11 cellular contexts compared by ENCODE assay signal in genomic region chr22:36322602-36322915, GRCh38.
DNase-seq lines count a peak whose midpoint lies in the region; ATAC-seq, FAIRE-seq and TF ChIP-seq lines count a peak whose summit lies in the region.
"Had no signal": no experiment of that assay in that cellular context is flagged by ENCODE, and none has a peak within 500 bp of the region (broad histone marks: within the 10 kb centered on the region; RNA-seq: fewer than 3 reads in every experiment).

No MANE protein-coding gene starts in this region.

- 60% methylated on average over 3 of the region's 11 CpGs for WGBS in right lobe of liver (ENCODE audit: insufficient coverage, low coverage, low lambda C conversion rate, missing lambda C conversion rate)
- 100% methylated on average over 4 of the region's 11 CpGs for WGBS in HepG2 (ENCODE audit: low lambda C conversion rate)
- 76 to 83% methylated on average over 2 to 8 of the region's 11 CpGs for WGBS in esophagus squamous epithelium, 2 donors
- 74 to 82% (median 80%) methylated on average over 11 of the region's 11 CpGs for WGBS in psoas muscle, 3 donors

- CTCF ChIA-PET in HepG2 (lab: Yijun Ruan, JAX; ENCODE audit: low intra/inter-chr PET ratio, low total read pairs) = no interaction called here

- POLR2A ChIA-PET in HepG2 (lab: Yijun Ruan, JAX) = no interaction called here

- no peak for TF ChIP-seq RAD21 in HepG2 (CRISPR knock-in tag; IDR thresholded peaks at IDR 0.05)

- DNase-seq in right lobe of liver (no peak), HepG2 (ENCODE audit: low spot score) (no peak), esophagus squamous epithelium (lab: John Stamatoyannopoulos, UW) (no peak), psoas muscle (no peak), vagina (ENCODE audit: extremely low spot score in 2 of 2) (no peak), NCI-H1436 (lab: John Stamatoyannopoulos, UW) (no peak)
- no peak for DNase-seq in stimulated activated CD8-positive, alpha-beta memory T cell treated with anti-CD3 and anti-CD28 coated beads, Interleukin-4, amount 100 ng/mL, for 48 hours
- DNase-seq: activated T-cell treated with anti-CD3 and anti-CD28 coated beads, Interleukin-2, amount 50 U/mL, for 48 hours; H9; NCI-H1105 had no signal

- TF ChIP-seq CTCF in right lobe of liver (IDR thresholded peaks at IDR 0.05) (no peak), HepG2 (CRISPR knock-in tag; IDR thresholded peaks at IDR 0.05) (no peak), esophagus squamous epithelium (IDR thresholded peaks at IDR 0.05) (no peak), psoas muscle (IDR thresholded peaks at IDR 0.05) (no peak), vagina (IDR thresholded peaks at IDR 0.05) (no peak)

- H3K9me3 ChIP-seq in right lobe of liver (no peaks in the 10 kb centered on the region), HepG2 (ENCODE audit: low read length) (no peaks in the 10 kb centered on the region), esophagus squamous epithelium (no peaks in the 10 kb centered on the region), psoas muscle (no peaks in the 10 kb centered on the region), vagina (no peaks in the 10 kb centered on the region)

- H3K79me2 ChIP-seq in HepG2 (ENCODE audit: insufficient read depth, low read length) = no peaks in the 10 kb centered on the region

- FAIRE-seq in HepG2 (lab: Jason Lieb, UNC) = no peak

- H4K20me1 ChIP-seq in HepG2 (ENCODE audit: insufficient read depth, low read length) = no peaks in the 10 kb centered on the region

- in situ Hi-C loops in HepG2 (cut with HindIII; ENCODE audit: extremely low pct_ligation_motif_present, low pct_unique_long_range_greater_than_20kb) = no loop called here

- no peak for TF ChIP-seq POLR2A in right lobe of liver (IDR thresholded peaks at IDR 0.05)
- no peak for TF ChIP-seq POLR2A in HepG2 (IDR thresholded peaks at IDR 0.05; ENCODE audit: insufficient read depth in 1 of 2, low read depth in 2 of 2, low read length in 2 of 2)
- TF ChIP-seq POLR2A in esophagus squamous epithelium (IDR thresholded peaks at IDR 0.05) = no peak
- TF ChIP-seq POLR2A in vagina (IDR thresholded peaks at IDR 0.05) = no peak

- H3K4me2 ChIP-seq in HepG2 (ENCODE audit: low read depth, low read length) = no peak overlapping the region

- TF ChIP-seq EP300 in HepG2 (IDR thresholded peaks at IDR 0.05; ENCODE audit: low read depth in 2 of 2, low read length in 2 of 2) = no peak
- no peak for TF ChIP-seq EP300 in HepG2 (CRISPR knock-in tag; IDR thresholded peaks at IDR 0.05; ENCODE audit: borderline replicate concordance)

- H3K4me3 ChIP-seq in right lobe of liver (no peak overlapping the region), HepG2 (replicated peaks in 1 of 3; ENCODE audit: insufficient read depth in 1 of 3, low read depth in 2 of 3, low read length in 3 of 3) (no peak overlapping the region), esophagus squamous epithelium (no peak overlapping the region), psoas muscle (no peak overlapping the region), vagina (no peak overlapping the region)

- H3K36me3 ChIP-seq in right lobe of liver = peaks cover 38 to 91% (median 64%) of the 10 kb centered on the region in 4 donors
- H3K36me3 ChIP-seq in HepG2 (replicated peaks in 1 of 2; ENCODE audit: control insufficient read depth in 1 of 2, insufficient read depth in 2 of 2, low read length in 2 of 2) = peaks cover 63 to 96% of the 10 kb centered on the region in 2 experiments
- peaks cover 57 to 98% (median 68%) of the 10 kb centered on the region in 3 donors for H3K36me3 ChIP-seq in esophagus squamous epithelium
- peaks cover 0 to 100% of the 10 kb centered on the region in 2 donors for H3K36me3 ChIP-seq in psoas muscle (ENCODE audit: insufficient read depth in 1 of 2, low read depth in 1 of 2)
- H3K36me3 ChIP-seq in vagina = peaks cover 0 to 82% of the 10 kb centered on the region in 2 donors

- H2AFZ ChIP-seq in HepG2 (ENCODE audit: low read length) = no peak overlapping the region

- H3K27ac ChIP-seq in right lobe of liver (peak overlapping the region; percentile 2 to 71 (median 66)), HepG2 (ENCODE audit: extremely low read length, insufficient read depth, low read length) (no peak overlapping the region), esophagus squamous epithelium (peak overlapping the region; percentile 92 to 100 (median 98)), psoas muscle (peak overlapping the region; percentile 86), vagina (peak overlapping the region; percentile 97)

- H3K27me3 ChIP-seq in right lobe of liver = no peaks in the 10 kb centered on the region
- no peaks in the 10 kb centered on the region for H3K27me3 ChIP-seq in HepG2 (ENCODE audit: control insufficient read depth in 1 of 2, insufficient read depth in 2 of 2, low read length in 2 of 2)
- H3K27me3 ChIP-seq in esophagus squamous epithelium = no peaks in the 10 kb centered on the region
- H3K27me3 ChIP-seq in psoas muscle (ENCODE audit: insufficient read depth in 3 of 3, low read length in 2 of 3) = no peaks in the 10 kb centered on the region
- no peaks in the 10 kb centered on the region for H3K27me3 ChIP-seq in vagina

- H3K4me1 ChIP-seq in right lobe of liver (peaks cover 0 to 20% (median 8%) of the 10 kb centered on the region in 4 donors), HepG2 (ENCODE audit: insufficient read depth, low read length) (peaks cover 13% of the 10 kb centered on the region), esophagus squamous epithelium (peaks cover 28 to 88% (median 49%) of the 10 kb centered on the region in 3 donors), psoas muscle (peaks cover 48% of the 10 kb centered on the region), vagina (peaks cover 48% of the 10 kb centered on the region)

- intact Hi-C loops in right lobe of liver (cut with DNase I) = no loop called here
- intact Hi-C loops in HepG2 (cut with micrococcal nuclease; ENCODE audit: unreplicated experiment) = no loop called here
- intact Hi-C loops in esophagus squamous epithelium (cut with DNase I) = no loop called here
- intact Hi-C loops in psoas muscle (cut with DNase I) = no loop called here
- intact Hi-C loops in vagina (cut with DNase I) = loop anchor here (5.0 kb wide), 1 partner anchor 55 kb away; no protein-coding TSS in a partner anchor

- ATAC-seq in right lobe of liver (no peak), HepG2 (no peak), psoas muscle (no peak), GM18909 (IDR thresholded peaks at IDR 0.05; ENCODE audit: poor library complexity, unreplicated experiment) (no peak)

- no TSS peak for BruUV-seq in HepG2 (replicated peaks; lab: Mats Ljungman, UMichigan)

- H3K9ac ChIP-seq in HepG2 (ENCODE audit: insufficient read depth, low read depth, low read length) = no peak overlapping the region

TF ChIP-seq in HepG2, 621 proteins besides CTCF, POLR2A, EP300 and RAD21 (continues in another document):
- TF ChIP-seq ZNF772 (CRISPR knock-in tag; IDR thresholded peaks at IDR 0.05) (no peak), ZNF720 (CRISPR knock-in tag; IDR thresholded peaks at IDR 0.05) (no peak), ZNF563 (CRISPR knock-in tag; IDR thresholded peaks at IDR 0.05) (no peak), REXO4 (CRISPR knock-in tag; IDR thresholded peaks at IDR 0.05; ENCODE audit: borderline replicate concordance) (no peak), CENPX (CRISPR knock-in tag; IDR thresholded peaks at IDR 0.05) (no peak)
- TF ChIP-seq, protein P1, sequence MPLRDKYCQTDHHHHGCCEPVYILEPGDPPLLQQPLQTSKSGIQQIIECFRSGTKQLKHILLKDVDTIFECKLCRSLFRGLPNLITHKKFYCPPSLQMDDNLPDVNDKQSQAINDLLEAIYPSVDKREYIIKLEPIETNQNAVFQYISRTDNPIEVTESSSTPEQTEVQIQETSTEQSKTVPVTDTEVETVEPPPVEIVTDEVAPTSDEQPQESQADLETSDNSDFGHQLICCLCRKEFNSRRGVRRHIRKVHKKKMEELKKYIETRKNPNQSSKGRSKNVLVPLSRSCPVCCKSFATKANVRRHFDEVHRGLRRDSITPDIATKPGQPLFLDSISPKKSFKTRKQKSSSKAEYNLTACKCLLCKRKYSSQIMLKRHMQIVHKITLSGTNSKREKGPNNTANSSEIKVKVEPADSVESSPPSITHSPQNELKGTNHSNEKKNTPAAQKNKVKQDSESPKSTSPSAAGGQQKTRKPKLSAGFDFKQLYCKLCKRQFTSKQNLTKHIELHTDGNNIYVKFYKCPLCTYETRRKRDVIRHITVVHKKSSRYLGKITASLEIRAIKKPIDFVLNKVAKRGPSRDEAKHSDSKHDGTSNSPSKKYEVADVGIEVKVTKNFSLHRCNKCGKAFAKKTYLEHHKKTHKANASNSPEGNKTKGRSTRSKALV (CRISPR knock-in tag; IDR thresholded peaks at IDR 0.05) = no peak
- TF ChIP-seq, protein P2, sequence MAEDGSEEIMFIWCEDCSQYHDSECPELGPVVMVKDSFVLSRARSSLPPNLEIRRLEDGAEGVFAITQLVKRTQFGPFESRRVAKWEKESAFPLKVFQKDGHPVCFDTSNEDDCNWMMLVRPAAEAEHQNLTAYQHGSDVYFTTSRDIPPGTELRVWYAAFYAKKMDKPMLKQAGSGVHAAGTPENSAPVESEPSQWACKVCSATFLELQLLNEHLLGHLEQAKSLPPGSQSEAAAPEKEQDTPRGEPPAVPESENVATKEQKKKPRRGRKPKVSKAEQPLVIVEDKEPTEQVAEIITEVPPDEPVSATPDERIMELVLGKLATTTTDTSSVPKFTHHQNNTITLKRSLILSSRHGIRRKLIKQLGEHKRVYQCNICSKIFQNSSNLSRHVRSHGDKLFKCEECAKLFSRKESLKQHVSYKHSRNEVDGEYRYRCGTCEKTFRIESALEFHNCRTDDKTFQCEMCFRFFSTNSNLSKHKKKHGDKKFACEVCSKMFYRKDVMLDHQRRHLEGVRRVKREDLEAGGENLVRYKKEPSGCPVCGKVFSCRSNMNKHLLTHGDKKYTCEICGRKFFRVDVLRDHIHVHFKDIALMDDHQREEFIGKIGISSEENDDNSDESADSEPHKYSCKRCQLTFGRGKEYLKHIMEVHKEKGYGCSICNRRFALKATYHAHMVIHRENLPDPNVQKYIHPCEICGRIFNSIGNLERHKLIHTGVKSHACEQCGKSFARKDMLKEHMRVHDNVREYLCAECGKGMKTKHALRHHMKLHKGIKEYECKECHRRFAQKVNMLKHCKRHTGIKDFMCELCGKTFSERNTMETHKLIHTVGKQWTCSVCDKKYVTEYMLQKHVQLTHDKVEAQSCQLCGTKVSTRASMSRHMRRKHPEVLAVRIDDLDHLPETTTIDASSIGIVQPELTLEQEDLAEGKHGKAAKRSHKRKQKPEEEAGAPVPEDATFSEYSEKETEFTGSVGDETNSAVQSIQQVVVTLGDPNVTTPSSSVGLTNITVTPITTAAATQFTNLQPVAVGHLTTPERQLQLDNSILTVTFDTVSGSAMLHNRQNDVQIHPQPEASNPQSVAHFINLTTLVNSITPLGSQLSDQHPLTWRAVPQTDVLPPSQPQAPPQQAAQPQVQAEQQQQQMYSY (CRISPR knock-in tag; IDR thresholded peaks at IDR 0.05) = no peak
